Comparison of ENCODE assay signal across 8 cellular contexts in genomic region chr1:223732993-223733798, GRCh38. TPM values are rescaled to one million over a fixed set of nuclear protein-coding genes. Genes with fewer than 3 reads are reported as not detected.
A peak's percentile ranks its signal among the peaks of the same experiment; 100 is the strongest.
DNase-seq lines count a peak whose midpoint lies in the region; ATAC-seq and TF ChIP-seq lines count a peak whose summit lies in the region.

No MANE protein-coding gene starts in this region.

- H3K9me3 ChIP-seq in PC-9 (ENCODE audit: insufficient read depth, low read depth), result no peaks in the 10 kb centered on the region

- peaks cover 50% of the 10 kb centered on the region; the same call in 1 of the 2 replicates for H3F3A ChIP-seq in PC-9 (ENCODE audit: insufficient read depth, low read depth)

- TF ChIP-seq CTCF in C4-2B (conservative IDR thresholded peaks at IDR 0.05) (no peak), PC-9 (conservative IDR thresholded peaks at IDR 0.05) (no peak), neural crest cell (conservative IDR thresholded peaks at IDR 0.05) (no peak)

- no peak overlapping the region for H3K4me3 Mint-ChIP-seq in neural crest cell

- no peak overlapping the region for H3K4me2 ChIP-seq in PC-9

- no TSS peak for BruUV-seq in PC-9 (replicated peaks; lab: Mats Ljungman, UMichigan)

- peak overlapping the region; percentile 43 for H3K27ac Mint-ChIP-seq in neural crest cell (ENCODE audit: unreplicated experiment)

- peaks cover 37% of the 10 kb centered on the region for H3K4me1 ChIP-seq in PC-9 (replicated peaks; ENCODE audit: insufficient read depth)

- CTCF ChIA-PET in PC-9 (lab: Charles Lee), result interaction anchor here (0.7 kb wide), 1 partner anchor 109 kb away, joined by 3 read pairs; no protein-coding TSS in a partner anchor

- H3K9me2 ChIP-seq in PC-9 (ENCODE audit: insufficient read depth), result no peaks in the 10 kb centered on the region

- ATAC-seq in HG02852 (IDR thresholded peaks at IDR 0.05; ENCODE audit: unreplicated experiment), result no peak
- no peak for ATAC-seq in HG02642 (IDR thresholded peaks at IDR 0.05; ENCODE audit: poor library complexity, unreplicated experiment)
- ATAC-seq in HG03442 (IDR thresholded peaks at IDR 0.05; ENCODE audit: unreplicated experiment), result no peak

- no peaks in the 10 kb centered on the region for H3K9me3 Mint-ChIP-seq in neural crest cell

- H3K4me3 ChIP-seq in PC-9, result no peak overlapping the region

- no peaks in the 10 kb centered on the region for H3K27me3 ChIP-seq in PC-9 (ENCODE audit: insufficient read depth, low read depth)

- peak overlapping the region; percentile 97 for H3K27ac ChIP-seq in C4-2B
- 0 out of 2 replicates have a peak overlapping the region, but pooled peaks have one; percentile 12 for H3K27ac ChIP-seq in PC-9
- H3K27ac ChIP-seq in epithelial cell of prostate, result peak overlapping the region; percentile 99

- intact Hi-C loops in PC-9 (cut with micrococcal nuclease; ENCODE audit: unreplicated experiment), result no loop called here

- H3K79me2 ChIP-seq in PC-9 (ENCODE audit: low read depth), result peaks cover 95% of the 10 kb centered on the region

- peaks cover 9% of the 10 kb centered on the region for H3K4me1 Mint-ChIP-seq in neural crest cell

- H3K27me3 Mint-ChIP-seq in neural crest cell (ENCODE audit: low read depth), result no peaks in the 10 kb centered on the region

- H4K20me1 ChIP-seq in PC-9 (ENCODE audit: insufficient read depth), result peaks cover 36% of the 10 kb centered on the region

- H2AFZ ChIP-seq in PC-9, result no peak overlapping the region

- no peak for DNase-seq in PC-9
- DNase-seq in epithelial cell of prostate (ENCODE audit: low read depth, low spot score), result no peak
- DNase-seq in neural crest cell (ENCODE audit: low read depth, low spot score), result no peak
- DNase-seq in mesenteric fat pad (ENCODE audit: low spot score), result no peak

- POLR2A ChIA-PET in PC-9 (lab: Charles Lee; ENCODE audit: unreplicated experiment), result interaction anchor here (0.6 kb wide), 1 partner anchor 32 kb away, joined by 13 read pairs; no protein-coding TSS in a partner anchor

- H3K36me3 Mint-ChIP-seq in neural crest cell (ENCODE audit: low read depth), result peaks cover 14% of the 10 kb centered on the region

- H3K36me3 ChIP-seq in PC-9 (ENCODE audit: low read depth), result peaks cover 35% of the 10 kb centered on the region; the same call in 1 of the 2 replicates

RNA-seq across cellular contexts. Expression of gene CAPN2, which starts 20.9 kb away (rescaled TPM):
- total RNA-seq in PC-9 (2021) (376 and 459 TPM in 2 replicates), neural crest cell (95.0 and 98.6 TPM in 2 replicates), mesenteric fat pad (190 TPM)

Comparison
In these comparisons a context has a peak if more than half of its experiments do, and no peak if none do; other contexts are left out.
1. H3K27ac ChIP-seq: peak in every context shown above with its lines; median percentile 99 in epithelial cell of prostate; 97 in C4-2B; 12 in PC-9.